Comparison of ENCODE assay signal across 28 cellular contexts in genomic region chr4:151768835-151769234, GRCh38.
"Had no signal": no experiment of that assay in that cellular context is flagged by ENCODE, and none has a peak within 500 bp of the region (broad histone marks: within the 10 kb centered on the region; RNA-seq: fewer than 3 reads in every experiment).

No MANE protein-coding gene starts in this region.

- H3K4me2 ChIP-seq: smooth muscle cell had no signal

- H3K27me3 Mint-ChIP-seq: stimulated activated naive CD8-positive, alpha-beta T cell treated with anti-CD3 and anti-CD28 coated beads, Interleukin-15, amount 100 ng/mL, for 72 hours had no signal

- H3K4me3 ChIP-seq: left lung, lower lobe of right lung, ovary, right atrium auricular region, right lobe of liver, smooth muscle cell, thyroid gland, transverse colon, upper lobe of left lung, vagina had no signal

- H3K27ac Mint-ChIP-seq: immature natural killer cell; naive thymus-derived CD8-positive, alpha-beta T cell; progenitor cell of endocrine pancreas; stimulated activated memory B cell treated with anti-CD40 and anti-IgM and Interleukin-4, amounts not matched to agents 10 μg/mL and 1 μg/mL and 100 μg/mL, for 72 hours; stimulated activated naive CD8-positive, alpha-beta T cell treated with anti-CD3 and anti-CD28 coated beads, Interleukin-15, amount 100 ng/mL, for 72 hours had no signal

- DNase-seq: hippocampal formation; immature natural killer cell; kidney; left colon; left lung; lower lobe of right lung; mammary epithelial cell; mesenchymal stem cell; naive thymus-derived CD8-positive, alpha-beta T cell; ovary; right lobe of liver; stimulated activated CD4-positive, alpha-beta T cell treated with anti-CD3 and anti-CD28 coated beads, Interleukin-1b, Interleukin-23, amount 100 ng/mL, for 48 hours; stimulated activated CD4-positive, alpha-beta T cell treated with anti-CD3 and anti-CD28 coated beads, Interleukin-2, amount 100 ng/mL, for 48 hours; stimulated activated CD4-positive, alpha-beta T cell treated with anti-CD3 and anti-CD28 coated beads, Interleukin-4, amount 100 ng/mL, for 4 hours; stimulated activated CD8-positive, alpha-beta memory T cell treated with anti-CD3 and anti-CD28 coated beads, Interleukin-4, amount 100 ng/mL, for 48 hours; stimulated activated naive CD4-positive, alpha-beta T cell treated with Interleukin-2 at 50 U/mL for 16 hours; stimulated activated naive CD8-positive, alpha-beta T cell treated with anti-CD3 and anti-CD28 coated beads, Interleukin-15, amount 100 ng/mL, for 72 hours; substantia nigra; thyroid gland; transverse colon; upper lobe of left lung had no signal

- H3K27ac ChIP-seq: left lung, lower lobe of right lung, ovary, right atrium auricular region, right lobe of liver, thyroid gland, transverse colon, upper lobe of left lung, vagina had no signal

- ATAC-seq: left colon; left lung; lower lobe of right lung; naive thymus-derived CD8-positive, alpha-beta T cell; right lobe of liver; stimulated activated memory B cell treated with anti-CD40 and anti-IgM and Interleukin-4, amounts not matched to agents 10 μg/mL and 1 μg/mL and 100 μg/mL, for 72 hours; stimulated activated naive CD8-positive, alpha-beta T cell treated with anti-CD3 and anti-CD28 coated beads, Interleukin-15, amount 100 ng/mL, for 72 hours had no signal

- H3K4me1 ChIP-seq: left lung, lower lobe of right lung, right lobe of liver, thyroid gland, transverse colon, upper lobe of left lung, vagina had no signal

- H3K27me3 ChIP-seq: ovary, right atrium auricular region, right lobe of liver, thyroid gland, upper lobe of left lung, vagina had no signal

- H3K36me3 ChIP-seq: left lung, lower lobe of right lung, ovary, right atrium auricular region, right lobe of liver, thyroid gland, transverse colon, upper lobe of left lung, vagina had no signal

- H3K4me3 Mint-ChIP-seq: immature natural killer cell; naive thymus-derived CD8-positive, alpha-beta T cell; nephron; stimulated activated memory B cell treated with anti-CD40 and anti-IgM and Interleukin-4, amounts not matched to agents 10 μg/mL and 1 μg/mL and 100 μg/mL, for 72 hours; stimulated activated naive CD8-positive, alpha-beta T cell treated with anti-CD3 and anti-CD28 coated beads, Interleukin-15, amount 100 ng/mL, for 72 hours had no signal

- FAIRE-seq: islet of Langerhans, kidney had no signal

- H3K9me3 ChIP-seq: left lung, lower lobe of right lung, ovary, right atrium auricular region, right lobe of liver, thyroid gland, upper lobe of left lung, vagina had no signal

- H3K36me3 Mint-ChIP-seq: immature natural killer cell; stimulated activated memory B cell treated with anti-CD40 and anti-IgM and Interleukin-4, amounts not matched to agents 10 μg/mL and 1 μg/mL and 100 μg/mL, for 72 hours had no signal

- H3K4me1 Mint-ChIP-seq: immature natural killer cell; naive thymus-derived CD8-positive, alpha-beta T cell; stimulated activated memory B cell treated with anti-CD40 and anti-IgM and Interleukin-4, amounts not matched to agents 10 μg/mL and 1 μg/mL and 100 μg/mL, for 72 hours; stimulated activated naive CD8-positive, alpha-beta T cell treated with anti-CD3 and anti-CD28 coated beads, Interleukin-15, amount 100 ng/mL, for 72 hours had no signal
